ENCODE assay signal across 8 cellular contexts in the genomic region with DNA sequence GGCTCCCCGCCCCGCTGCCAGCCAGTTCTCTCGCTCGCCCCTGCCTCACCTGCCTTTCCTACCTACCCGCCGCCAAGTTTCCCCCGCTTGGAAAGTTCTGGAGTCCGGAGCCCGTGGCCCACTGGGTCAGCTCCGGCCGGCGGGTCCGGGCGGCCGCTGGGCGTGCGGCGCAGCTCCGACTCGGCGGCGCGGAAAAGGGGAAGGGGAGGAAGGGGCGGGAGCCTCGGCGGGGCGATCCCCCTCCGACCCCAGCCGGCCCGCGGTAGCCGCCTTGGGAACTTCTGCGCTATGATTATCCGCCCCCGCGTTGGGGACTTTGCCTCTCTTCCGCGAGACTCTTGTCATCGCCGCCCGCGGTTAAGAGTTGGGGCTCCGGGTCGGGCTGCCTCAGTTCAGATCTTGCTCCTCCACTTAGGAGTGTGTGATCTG. TPM values are rescaled to one million over a fixed set of nuclear protein-coding genes. Genes with fewer than 3 reads are reported as not detected.
DNase-seq lines count a peak whose midpoint lies in the region; ATAC-seq, FAIRE-seq and TF ChIP-seq lines count a peak whose summit lies in the region.

No MANE protein-coding gene starts in this region.

- 1 to 3% (median 2%) methylated on average over 9 to 44 of the region's 44 CpGs for WGBS in heart left ventricle, 4 donors

- no peak for FAIRE-seq in GM19239 (lab: Jason Lieb, UNC)

- H3K27me3 ChIP-seq in OCI-LY1 (ENCODE audit: insufficient read depth, low read length) (peaks cover 5% of the 10 kb centered on the region; the same call in 1 of the 2 replicates), heart left ventricle (peaks cover 0 to 38% (median 3%) of the 10 kb centered on the region in 9 donors)

- ATAC-seq in HG02642 (IDR thresholded peaks at IDR 0.05; ENCODE audit: poor library complexity, unreplicated experiment) (peak; percentile 27), heart left ventricle (peak in 2 of 4 donors; percentile 32 to 60), sciatic nerve (peak; percentile 41)

- H3K4me1 ChIP-seq in OCI-LY1 (ENCODE audit: insufficient read depth, low read length, severe bottlenecking) (peaks cover 25% of the 10 kb centered on the region), heart left ventricle (peaks cover 0 to 23% (median 14%) of the 10 kb centered on the region in 12 donors)

- peak overlapping the region; percentile 99 for H3K4me2 ChIP-seq in OCI-LY1 (ENCODE audit: low read length)

- H2AFZ ChIP-seq in OCI-LY1 (ENCODE audit: low read length): no peak overlapping the region

- TF ChIP-seq CTCF in GM12864 (IDR thresholded peaks at IDR 0.05; ENCODE audit: low read depth, low read length, missing control alignments) (no peak), OCI-LY1 (IDR thresholded peaks at IDR 0.05; ENCODE audit: low read length) (no peak), heart left ventricle (IDR thresholded peaks at IDR 0.05) (no peak)

- peak overlapping the region; percentile 69 for H3K9ac ChIP-seq in OCI-LY1 (ENCODE audit: low read length)

- no peak for TF ChIP-seq POLR2A in heart left ventricle (IDR thresholded peaks at IDR 0.05)

- H3K4me3 ChIP-seq in GM12864 (ENCODE audit: low read depth, low read length) (peak overlapping the region; percentile 80), OCI-LY1 (ENCODE audit: low read depth, low read length, poor library complexity, severe bottlenecking) (peak overlapping the region; percentile 71), heart left ventricle (peak overlapping the region; percentile 52 to 81 (median 70))

- H4K20me1 ChIP-seq in OCI-LY1 (ENCODE audit: insufficient read depth, low read length): no peaks in the 10 kb centered on the region

- H3K9me3 ChIP-seq in OCI-LY1 (ENCODE audit: low read length) (no peaks in the 10 kb centered on the region), heart left ventricle (no peaks in the 10 kb centered on the region)

- H3K36me3 ChIP-seq in OCI-LY1 (ENCODE audit: insufficient read depth, low read length) (no peaks in the 10 kb centered on the region), heart left ventricle (no peaks in the 10 kb centered on the region)

- H3F3A ChIP-seq in OCI-LY1 (ENCODE audit: insufficient read depth, low read length): no peaks in the 10 kb centered on the region

- H3K27ac ChIP-seq in OCI-LY1 (ENCODE audit: low read depth, low read length, poor library complexity, severe bottlenecking) (no peak overlapping the region), heart left ventricle (peak overlapping the region in 8 of 12 donors; percentile 3 to 89 (median 44))

- DNase-seq in GM12864 (ENCODE audit: low read depth): no peak
- peak; percentile 22 for DNase-seq in activated gamma-delta T cell (lab: John Stamatoyannopoulos, UW)
- peak; percentile 19 to 74 (median 36) for DNase-seq in heart left ventricle
- DNase-seq in sciatic nerve (ENCODE audit: low spot score): peak; percentile 66
- DNase-seq in GM19239 (ENCODE audit: insufficient read length, low spot score): no peak
- no peak for DNase-seq in NCI-H345 (lab: John Stamatoyannopoulos, UW)

- no peaks in the 10 kb centered on the region for H3K9me2 ChIP-seq in OCI-LY1 (ENCODE audit: low read depth, low read length)

- H3K79me2 ChIP-seq in OCI-LY1 (ENCODE audit: insufficient read depth, low read length): no peaks in the 10 kb centered on the region

- intact Hi-C loops in heart left ventricle (cut with DNase I): no loop called here
- intact Hi-C loops in sciatic nerve (cut with DNase I): no loop called here

RNA-seq across cellular contexts. Expression of gene SF3B5, which starts 31.0 kb away (rescaled TPM):
- 100 to 1,000 TPM in 8 of 9 donors, 10 to 100 TPM in 1; 99.5 to 240 (median 124) TPM for total RNA-seq in heart left ventricle
- 100 to 1,000 TPM; 150 to 281 TPM for polyA plus RNA-seq in heart left ventricle
- 74.4 TPM for total RNA-seq in sciatic nerve

RNA-seq across cellular contexts. Expression of gene PLAGL1, which starts 56.4 kb away (rescaled TPM):
- total RNA-seq in heart left ventricle (10 to 100 TPM in 5 of 9 donors, 1 to 10 TPM in 4; 6.6 to 27.3 (median 10.0) TPM), sciatic nerve (65.8 TPM)
- 1 to 10 TPM; 7.7 to 9.5 TPM for polyA plus RNA-seq in heart left ventricle

Comparison
In these comparisons a context has a peak if more than half of its experiments do, and no peak if none do; other contexts are left out.
1. DNase-seq: peak in activated gamma-delta T cell (single experiment), heart left ventricle (5 of 5) and sciatic nerve (single experiment); none in GM12864 (single experiment), GM19239 (single experiment) and NCI-H345 (single experiment).
2. Peak in every context shown above with its lines, with median percentiles within 50 percentile points of each other: H3K4me3 ChIP-seq.